ENCODE assay signal across 9 cellular contexts in the genomic region with DNA sequence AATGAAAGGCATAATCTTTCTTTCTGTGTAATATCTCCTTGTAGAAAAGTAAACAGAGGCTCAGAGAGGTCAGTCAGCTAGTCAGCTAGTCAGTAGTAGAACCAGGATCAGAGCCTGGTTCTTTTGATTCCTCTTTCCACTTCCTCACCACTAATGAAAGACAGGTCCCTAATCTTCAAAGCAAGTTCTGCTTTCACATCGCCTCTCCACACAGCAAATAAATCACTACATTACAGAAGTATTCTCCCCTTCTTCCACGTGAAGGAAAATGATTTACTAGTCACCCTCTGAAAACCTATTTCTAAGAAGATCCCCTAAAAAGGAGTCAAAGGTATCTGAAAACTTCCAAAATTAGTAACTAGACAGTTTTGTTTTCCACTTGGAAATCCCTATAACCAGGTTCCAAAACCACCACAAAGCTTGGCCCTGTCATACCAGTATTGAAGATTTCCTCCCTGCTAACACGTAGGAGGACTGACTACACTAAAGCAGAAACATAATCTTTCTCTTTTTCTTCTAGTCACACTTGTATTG.
DNase-seq lines count a peak whose midpoint lies in the region; ATAC-seq and TF ChIP-seq lines count a peak whose summit lies in the region.
"Had no signal": no experiment of that assay in that cellular context is flagged by ENCODE, and none has a peak within 500 bp of the region (broad histone marks: within the 10 kb centered on the region; RNA-seq: fewer than 3 reads in every experiment).

No MANE protein-coding gene starts in this region.

- peak in 1 of 2 donors; percentile 13 for DNase-seq in activated naive CD4-positive, alpha-beta T cell treated with anti-CD3 and anti-CD28 coated beads, Interleukin-2, amount 50 U/mL, for 72 hours (ENCODE audit: low spot score in 2 of 2)
- no peak for DNase-seq in activated naive CD4-positive, alpha-beta T cell treated with anti-CD3 and anti-CD28 coated beads, Interleukin-2, amount 50 U/mL, for 16 hours
- DNase-seq in omental fat pad (ENCODE audit: low spot score) (no peak), NCI-H82 treated with DMSO at 0.1 percent for 48 hours (lab: John Stamatoyannopoulos, UW; ENCODE audit: unreplicated experiment) (no peak), COLO668 (lab: John Stamatoyannopoulos, UW; ENCODE audit: unreplicated experiment) (no peak), DMS53 (lab: John Stamatoyannopoulos, UW) (no peak)
- DNase-seq: DND-41 had no signal

- peak; percentile 74 to 93 for ATAC-seq in activated naive CD4-positive, alpha-beta T cell treated with anti-CD3 and anti-CD28 coated beads, Interleukin-2, amount 50 U/mL, for 72 hours
- ATAC-seq in HG03108 (IDR thresholded peaks at IDR 0.05; ENCODE audit: unreplicated experiment), result peak; percentile 53
- ATAC-seq in omental fat pad (ENCODE audit: low FRiP score), result peak; percentile 75

- H3K27ac ChIP-seq in VCaP, result no peak overlapping the region

- H3K9me3 Mint-ChIP-seq in activated naive CD4-positive, alpha-beta T cell treated with anti-CD3 and anti-CD28 coated beads, Interleukin-2, amount 50 U/mL, for 72 hours, result peaks cover 0 to 3% of the 10 kb centered on the region in 2 donors

- peak; percentile 41 for TF ChIP-seq CTCF in VCaP (conservative IDR thresholded peaks at IDR 0.05)
- TF ChIP-seq CTCF in omental fat pad (IDR thresholded peaks at IDR 0.05), result no peak

- H3K27ac Mint-ChIP-seq in activated naive CD4-positive, alpha-beta T cell treated with anti-CD3 and anti-CD28 coated beads, Interleukin-2, amount 50 U/mL, for 72 hours, result no peak overlapping the region

- no peaks in the 10 kb centered on the region for H3K36me3 Mint-ChIP-seq in activated naive CD4-positive, alpha-beta T cell treated with anti-CD3 and anti-CD28 coated beads, Interleukin-2, amount 50 U/mL, for 72 hours
